ENCODE assay signal across 1 cellular context in genomic region chr10:91632671-91633550, GRCh38.
A peak's percentile ranks its signal among the peaks of the same experiment; 100 is the strongest.
TF ChIP-seq lines count a peak whose summit lies in the region.

TSS of gene PPP1R3C (minus strand) at chr10:91633071. CDS start at chr10:91632969, 102 bp downstream.

TF ChIP-seq in HepG2, 621 proteins besides CTCF, POLR2A, EP300 and RAD21 (continued from another document and continues in another):
- TF ChIP-seq THAP9 (CRISPR knock-in tag; IDR thresholded peaks at IDR 0.05; ENCODE audit: borderline replicate concordance) (peak; percentile 92), ZNF207 (IDR thresholded peaks at IDR 0.05; ENCODE audit: borderline replicate concordance) (no peak), ZBTB3 (CRISPR knock-in tag; IDR thresholded peaks at IDR 0.05; ENCODE audit: borderline replicate concordance, low read depth) (0 out of 2 replicates have a peak, but pooled peaks have one; percentile 79), THRA (CRISPR knock-in tag; IDR thresholded peaks at IDR 0.05; ENCODE audit: borderline replicate concordance) (peak; percentile 79; the same call in 1 of the 2 replicates), GPBP1L1 (CRISPR knock-in tag; IDR thresholded peaks at IDR 0.05) (no peak), E2F1 (CRISPR knock-in tag; IDR thresholded peaks at IDR 0.05) (peak; percentile 83; the same call in 1 of the 2 replicates), RNF219 (CRISPR knock-in tag; IDR thresholded peaks at IDR 0.05) (0 out of 2 replicates have a peak, but pooled peaks have one; percentile 32), KLF12 (CRISPR knock-in tag; IDR thresholded peaks at IDR 0.05; ENCODE audit: borderline replicate concordance) (peak; percentile 75), HOXA7 (CRISPR knock-in tag; IDR thresholded peaks at IDR 0.05) (0 out of 2 replicates have a peak, but pooled peaks have one; percentile 43), PCBP2 (optimal IDR thresholded peaks at IDR 0.05; ENCODE audit: low read depth, low read length, poor library complexity, severe bottlenecking) (no peak), ZZZ3 (CRISPR knock-in tag; IDR thresholded peaks at IDR 0.05; ENCODE audit: borderline replicate concordance) (no peak), ZNF530 (CRISPR knock-in tag; IDR thresholded peaks at IDR 0.05; ENCODE audit: low read depth) (0 out of 2 replicates have a peak, but pooled peaks have one; percentile 35), SALL1 (CRISPR knock-in tag; IDR thresholded peaks at IDR 0.05) (peak; percentile 96), MYC (CRISPR knock-in tag; IDR thresholded peaks at IDR 0.05; ENCODE audit: borderline replicate concordance) (peak; percentile 91), MTA1 (CRISPR knock-in tag; IDR thresholded peaks at IDR 0.05; ENCODE audit: borderline replicate concordance) (peak; percentile 94; the same call in 1 of the 2 replicates), ZNF160 (CRISPR knock-in tag; IDR thresholded peaks at IDR 0.05) (0 out of 2 replicates have a peak, but pooled peaks have one; percentile 24), ZNF616 (CRISPR knock-in tag; IDR thresholded peaks at IDR 0.05; ENCODE audit: low read depth) (peak; percentile 86), CBX1 (IDR thresholded peaks at IDR 0.05; ENCODE audit: low read depth) (peak; percentile 97), ZNF557 (CRISPR knock-in tag; IDR thresholded peaks at IDR 0.05) (peak; percentile 80; the same call in 1 of the 2 replicates), FUBP1 (CRISPR knock-in tag; IDR thresholded peaks at IDR 0.05; ENCODE audit: borderline replicate concordance) (0 out of 2 replicates have a peak, but pooled peaks have one; percentile 24), ZXDC (CRISPR knock-in tag; IDR thresholded peaks at IDR 0.05) (peak; percentile 91; the same call in 1 of the 2 replicates)
- TF ChIP-seq, protein P1, sequence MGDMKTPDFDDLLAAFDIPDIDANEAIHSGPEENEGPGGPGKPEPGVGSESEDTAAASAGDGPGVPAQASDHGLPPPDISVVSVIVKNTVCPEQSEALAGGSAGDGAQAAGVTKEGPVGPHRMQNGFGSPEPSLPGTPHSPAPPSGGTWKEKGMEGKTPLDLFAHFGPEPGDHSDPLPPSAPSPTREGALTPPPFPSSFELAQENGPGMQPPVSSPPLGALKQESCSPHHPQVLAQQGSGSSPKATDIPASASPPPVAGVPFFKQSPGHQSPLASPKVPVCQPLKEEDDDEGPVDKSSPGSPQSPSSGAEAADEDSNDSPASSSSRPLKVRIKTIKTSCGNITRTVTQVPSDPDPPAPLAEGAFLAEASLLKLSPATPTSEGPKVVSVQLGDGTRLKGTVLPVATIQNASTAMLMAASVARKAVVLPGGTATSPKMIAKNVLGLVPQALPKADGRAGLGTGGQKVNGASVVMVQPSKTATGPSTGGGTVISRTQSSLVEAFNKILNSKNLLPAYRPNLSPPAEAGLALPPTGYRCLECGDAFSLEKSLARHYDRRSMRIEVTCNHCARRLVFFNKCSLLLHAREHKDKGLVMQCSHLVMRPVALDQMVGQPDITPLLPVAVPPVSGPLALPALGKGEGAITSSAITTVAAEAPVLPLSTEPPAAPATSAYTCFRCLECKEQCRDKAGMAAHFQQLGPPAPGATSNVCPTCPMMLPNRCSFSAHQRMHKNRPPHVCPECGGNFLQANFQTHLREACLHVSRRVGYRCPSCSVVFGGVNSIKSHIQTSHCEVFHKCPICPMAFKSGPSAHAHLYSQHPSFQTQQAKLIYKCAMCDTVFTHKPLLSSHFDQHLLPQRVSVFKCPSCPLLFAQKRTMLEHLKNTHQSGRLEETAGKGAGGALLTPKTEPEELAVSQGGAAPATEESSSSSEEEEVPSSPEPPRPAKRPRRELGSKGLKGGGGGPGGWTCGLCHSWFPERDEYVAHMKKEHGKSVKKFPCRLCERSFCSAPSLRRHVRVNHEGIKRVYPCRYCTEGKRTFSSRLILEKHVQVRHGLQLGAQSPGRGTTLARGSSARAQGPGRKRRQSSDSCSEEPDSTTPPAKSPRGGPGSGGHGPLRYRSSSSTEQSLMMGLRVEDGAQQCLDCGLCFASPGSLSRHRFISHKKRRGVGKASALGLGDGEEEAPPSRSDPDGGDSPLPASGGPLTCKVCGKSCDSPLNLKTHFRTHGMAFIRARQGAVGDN (CRISPR knock-in tag; IDR thresholded peaks at IDR 0.05), result peak; percentile 100
- TF ChIP-seq, protein P2, sequence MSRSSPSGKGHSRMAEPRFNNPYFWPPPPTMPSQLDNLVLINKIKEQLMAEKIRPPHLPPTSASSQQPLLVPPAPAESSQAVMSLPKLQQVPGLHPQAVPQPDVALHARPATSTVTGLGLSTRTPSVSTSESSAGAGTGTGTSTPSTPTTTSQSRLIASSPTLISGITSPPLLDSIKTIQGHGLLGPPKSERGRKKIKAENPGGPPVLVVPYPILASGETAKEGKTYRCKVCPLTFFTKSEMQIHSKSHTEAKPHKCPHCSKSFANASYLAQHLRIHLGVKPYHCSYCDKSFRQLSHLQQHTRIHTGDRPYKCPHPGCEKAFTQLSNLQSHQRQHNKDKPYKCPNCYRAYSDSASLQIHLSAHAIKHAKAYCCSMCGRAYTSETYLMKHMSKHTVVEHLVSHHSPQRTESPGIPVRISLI (CRISPR knock-in tag; IDR thresholded peaks at IDR 0.05; ENCODE audit: borderline replicate concordance), result peak; percentile 73; the same call in 1 of the 2 replicates
- TF ChIP-seq, protein P3, sequence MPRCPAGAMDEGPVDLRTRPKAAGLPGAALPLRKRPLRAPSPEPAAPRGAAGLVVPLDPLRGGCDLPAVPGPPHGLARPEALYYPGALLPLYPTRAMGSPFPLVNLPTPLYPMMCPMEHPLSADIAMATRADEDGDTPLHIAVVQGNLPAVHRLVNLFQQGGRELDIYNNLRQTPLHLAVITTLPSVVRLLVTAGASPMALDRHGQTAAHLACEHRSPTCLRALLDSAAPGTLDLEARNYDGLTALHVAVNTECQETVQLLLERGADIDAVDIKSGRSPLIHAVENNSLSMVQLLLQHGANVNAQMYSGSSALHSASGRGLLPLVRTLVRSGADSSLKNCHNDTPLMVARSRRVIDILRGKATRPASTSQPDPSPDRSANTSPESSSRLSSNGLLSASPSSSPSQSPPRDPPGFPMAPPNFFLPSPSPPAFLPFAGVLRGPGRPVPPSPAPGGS (CRISPR knock-in tag; IDR thresholded peaks at IDR 0.05), result peak; percentile 96
